In genomic region chr17:28370035-28370743, GRCh38 we compare ENCODE assay signal across 1 cellular context.
TF ChIP-seq lines count a peak whose summit lies in the region.

VTN (minus strand) TSS chr17:28370307; CDS start chr17:28370203, 104 bp downstream.

TF ChIP-seq in HepG2, 621 proteins besides CTCF, POLR2A, EP300 and RAD21 (continued from another document and continues in another):
- TF ChIP-seq SIX1 (CRISPR knock-in tag; IDR thresholded peaks at IDR 0.05; ENCODE audit: borderline replicate concordance), result peak; percentile 37; the same call in 1 of the 2 replicates
- no peak for TF ChIP-seq TSC22D2 (CRISPR knock-in tag; IDR thresholded peaks at IDR 0.05; ENCODE audit: borderline replicate concordance)
- TF ChIP-seq MEIS2 (CRISPR knock-in tag; IDR thresholded peaks at IDR 0.05), result 0 out of 2 replicates have a peak, but pooled peaks have one; percentile 42
- TF ChIP-seq SMAD9 (CRISPR knock-in tag; IDR thresholded peaks at IDR 0.05), result no peak
- no peak for TF ChIP-seq GRHL1 (CRISPR knock-in tag; conservative IDR thresholded peaks at IDR 0.05)
- TF ChIP-seq SSRP1 (CRISPR knock-in tag; IDR thresholded peaks at IDR 0.05), result no peak
- peak; percentile 74; the same call in 1 of the 2 replicates for TF ChIP-seq MAF1 (CRISPR knock-in tag; IDR thresholded peaks at IDR 0.05; ENCODE audit: borderline replicate concordance)
- peak; percentile 29; the same call in 1 of the 2 replicates for TF ChIP-seq TFDP2 (CRISPR knock-in tag; IDR thresholded peaks at IDR 0.05)
- no peak for TF ChIP-seq NFYC (CRISPR knock-in tag; IDR thresholded peaks at IDR 0.05)
- TF ChIP-seq SUZ12 (IDR thresholded peaks at IDR 0.05; ENCODE audit: low read depth, low read length), result no peak
- TF ChIP-seq ZNF180 (CRISPR knock-in tag; IDR thresholded peaks at IDR 0.05; ENCODE audit: borderline replicate concordance, low read depth), result no peak
- TF ChIP-seq RBAK (CRISPR knock-in tag; IDR thresholded peaks at IDR 0.05), result peak; percentile 69
- TF ChIP-seq ZNF746 (CRISPR knock-in tag; IDR thresholded peaks at IDR 0.05), result peak; percentile 100
- no peak for TF ChIP-seq ATRX (CRISPR knock-in tag; IDR thresholded peaks at IDR 0.05; ENCODE audit: borderline replicate concordance)
- TF ChIP-seq ZNF33A (CRISPR knock-in tag; IDR thresholded peaks at IDR 0.05; ENCODE audit: borderline replicate concordance), result no peak
- no peak for TF ChIP-seq CBX1 (IDR thresholded peaks at IDR 0.05; ENCODE audit: low read depth)
- peak; percentile 70 for TF ChIP-seq MYC (CRISPR knock-in tag; IDR thresholded peaks at IDR 0.05; ENCODE audit: borderline replicate concordance)
- TF ChIP-seq ZNF569 (CRISPR knock-in tag; IDR thresholded peaks at IDR 0.05; ENCODE audit: borderline replicate concordance), result no peak
- TF ChIP-seq ZNF253 (CRISPR knock-in tag; IDR thresholded peaks at IDR 0.05; ENCODE audit: borderline replicate concordance), result 0 out of 2 replicates have a peak, but pooled peaks have one; percentile 29
- TF ChIP-seq PRDM15 (CRISPR knock-in tag; IDR thresholded peaks at IDR 0.05), result no peak; the same call in 1 of the 2 replicates
- TF ChIP-seq ZNF275 (CRISPR knock-in tag; IDR thresholded peaks at IDR 0.05; ENCODE audit: borderline replicate concordance), result no peak
- TF ChIP-seq ZNF362 (CRISPR knock-in tag; IDR thresholded peaks at IDR 0.05; ENCODE audit: borderline replicate concordance), result no peak; the same call in 1 of the 2 replicates
- TF ChIP-seq ZNF224 (CRISPR knock-in tag; IDR thresholded peaks at IDR 0.05), result no peak
- peak; percentile 66; the same call in 1 of the 2 replicates for TF ChIP-seq SRF (IDR thresholded peaks at IDR 0.05; ENCODE audit: low read depth, low read length)
- TF ChIP-seq ARHGAP35 (CRISPR knock-in tag; IDR thresholded peaks at IDR 0.05; ENCODE audit: borderline replicate concordance), result peak; percentile 79; the same call in 1 of the 2 replicates
- peak; percentile 52 for TF ChIP-seq ZNF776 (CRISPR knock-in tag; IDR thresholded peaks at IDR 0.05)
- TF ChIP-seq ASH2L (IDR thresholded peaks at IDR 0.05; ENCODE audit: insufficient read length, low read depth, low read length), result peak; percentile 97
- no peak; the same call in 1 of the 2 replicates for TF ChIP-seq ZSCAN22 (CRISPR knock-in tag; IDR thresholded peaks at IDR 0.05)
- TF ChIP-seq SALL2 (CRISPR knock-in tag; IDR thresholded peaks at IDR 0.05), result peak; percentile 87
- TF ChIP-seq FOXJ3 (CRISPR knock-in tag; IDR thresholded peaks at IDR 0.05; ENCODE audit: borderline replicate concordance), result peak; percentile 83; the same call in 1 of the 2 replicates
- 0 out of 2 replicates have a peak, but pooled peaks have one; percentile 11 for TF ChIP-seq ZNF652 (CRISPR knock-in tag; IDR thresholded peaks at IDR 0.05; ENCODE audit: borderline replicate concordance, low read depth)
- no peak for TF ChIP-seq CBX2 (IDR thresholded peaks at IDR 0.05; ENCODE audit: low read depth, low read length)
- TF ChIP-seq CBX2 (CRISPR knock-in tag; IDR thresholded peaks at IDR 0.05; ENCODE audit: low read depth), result no peak
- peak; percentile 68 for TF ChIP-seq SIX4 (CRISPR knock-in tag; IDR thresholded peaks at IDR 0.05)
- 0 out of 2 replicates have a peak, but pooled peaks have one; percentile 26 for TF ChIP-seq ZNF605 (CRISPR knock-in tag; IDR thresholded peaks at IDR 0.05)
- TF ChIP-seq AGO2 (optimal IDR thresholded peaks at IDR 0.05; ENCODE audit: low read depth, low read length), result no peak
- peak; percentile 74 for TF ChIP-seq KAT8 (CRISPR knock-in tag; IDR thresholded peaks at IDR 0.05)
- no peak for TF ChIP-seq NFE2 (CRISPR knock-in tag; IDR thresholded peaks at IDR 0.05)
- TF ChIP-seq ESRRA (CRISPR knock-in tag; IDR thresholded peaks at IDR 0.05; ENCODE audit: low read depth), result peak; percentile 78
- TF ChIP-seq ZNF609 (CRISPR knock-in tag; IDR thresholded peaks at IDR 0.05; ENCODE audit: borderline replicate concordance), result peak; percentile 97
- no peak for TF ChIP-seq GLMP (CRISPR knock-in tag; IDR thresholded peaks at IDR 0.05; ENCODE audit: borderline replicate concordance)
- TF ChIP-seq MBNL3 (CRISPR knock-in tag; conservative IDR thresholded peaks at IDR 0.05), result no peak
- peak; percentile 89 for TF ChIP-seq FOXP4 (CRISPR knock-in tag; IDR thresholded peaks at IDR 0.05)
